Comparison of ENCODE assay signal across 7 cellular contexts in genomic region chr7:2894118-2894940, GRCh38. TPM values are rescaled to one million over a fixed set of nuclear protein-coding genes. Genes with fewer than 3 reads are reported as not detected.
DNase-seq lines count a peak whose midpoint lies in the region; ATAC-seq and TF ChIP-seq lines count a peak whose summit lies in the region.

No MANE protein-coding gene starts in this region.

- DNase-seq in mucosa of descending colon (peak; percentile 23 to 72 (median 53)), epidermal melanocyte (ENCODE audit: insufficient read length, low spot score) (no peak), erythroblast (lab: John Stamatoyannopoulos, UW) (no peak), T1000 (lab: John Stamatoyannopoulos, UW) (no peak)

- no peaks in the 10 kb centered on the region for H3K4me1 ChIP-seq in mucosa of descending colon (ENCODE audit: low read depth)

- no peaks in the 10 kb centered on the region for H3K9me3 ChIP-seq in mucosa of descending colon

- intact Hi-C loops in mucosa of descending colon (cut with DNase I, micrococcal nuclease) = no loop called here

- TF ChIP-seq POLR2A in erythroblast (IDR thresholded peaks at IDR 0.05; ENCODE audit: low read length) = no peak

- ATAC-seq in GM19351 (IDR thresholded peaks at IDR 0.05; ENCODE audit: unreplicated experiment) (peak; percentile 70), HG03064 (IDR thresholded peaks at IDR 0.05; ENCODE audit: low read depth, unreplicated experiment) (peak; percentile 60), mucosa of descending colon (peak; percentile 74)
- ATAC-seq in activated CD4-positive, CD25-positive, alpha-beta regulatory T cell treated with anti-CD3 and anti-CD28 coated beads, Interleukin-2, amount 50 U/mL, for 24 hours = peak; percentile 61 to 63

- no peak for TF ChIP-seq CTCF in mucosa of descending colon (IDR thresholded peaks at IDR 0.05)

- no peak overlapping the region for H3K4me3 ChIP-seq in mucosa of descending colon

- no peaks in the 10 kb centered on the region for H3K36me3 ChIP-seq in mucosa of descending colon (ENCODE audit: low read depth)

RNA-seq across cellular contexts. Expression of gene GNA12, which starts 50.2 kb away (rescaled TPM):
- 10 to 100 TPM; 21.7 to 57.7 (median 25.7) TPM for total RNA-seq in mucosa of descending colon

Comparison
In these comparisons a context has a peak if more than half of its experiments do, and no peak if none do; other contexts are left out.
1. DNase-seq: peak in mucosa of descending colon (3 of 3); none in epidermal melanocyte (single experiment), erythroblast (0 of 2) and T1000 (single experiment).
2. Peak in every context shown above with its lines, with median percentiles within 50 percentile points of each other: ATAC-seq.